ENCODE assay signal across 9 cellular contexts in genomic region chr5:36657563-36657995, GRCh38. TPM values are rescaled to one million over a fixed set of nuclear protein-coding genes. Genes with fewer than 3 reads are reported as not detected.
A peak's percentile ranks its signal among the peaks of the same experiment; 100 is the strongest.
DNase-seq lines count a peak whose midpoint lies in the region; ATAC-seq and TF ChIP-seq lines count a peak whose summit lies in the region.
"Had no signal": no experiment of that assay in that cellular context is flagged by ENCODE, and none has a peak within 500 bp of the region (broad histone marks: within the 10 kb centered on the region; RNA-seq: fewer than 3 reads in every experiment).

No MANE protein-coding gene starts in this region.

- H3K9me3 ChIP-seq in A673 (ENCODE audit: low read depth, low read length, poor library complexity, severe bottlenecking), result no peaks in the 10 kb centered on the region
- no peaks in the 10 kb centered on the region for H3K9me3 ChIP-seq in MG63
- peaks cover 0 to 2% of the 10 kb centered on the region in 2 donors for H3K9me3 ChIP-seq in lung (ENCODE audit: control insufficient read depth in 2 of 2, insufficient read depth in 1 of 2, low read length in 1 of 2)

- BruUV-seq in A673 (replicated peaks; lab: Mats Ljungman, UMichigan), result no TSS peak

- peaks cover 44% of the 10 kb centered on the region for H3K4me1 ChIP-seq in A673 (ENCODE audit: insufficient read depth, low read length, poor library complexity, severe bottlenecking)
- H3K4me1 ChIP-seq in lung (ENCODE audit: control insufficient read depth in 2 of 2, insufficient read depth in 2 of 2, low read length in 2 of 2), result peaks cover 2 to 15% of the 10 kb centered on the region in 2 donors

- POLR2A ChIA-PET in A673 (lab: Charles Lee; ENCODE audit: low non-redundant PET), result no interaction called here

- H3K27ac ChIP-seq in A673 (ENCODE audit: low read depth, low read length, poor library complexity, severe bottlenecking), result peak overlapping the region; percentile 76
- H3K27ac ChIP-seq in lung (ENCODE audit: low read depth in 1 of 2, low read length in 1 of 2), result peak overlapping the region; percentile 75 to 93

- no peak overlapping the region for H3K4me3 ChIP-seq in A673 (ENCODE audit: low read depth, low read length, poor library complexity, severe bottlenecking)
- H3K4me3 ChIP-seq in MG63, result no peak overlapping the region
- H3K4me3 ChIP-seq in cardiac fibroblast (replicated peaks in 1 of 2; ENCODE audit: low read depth in 2 of 2, low read length in 2 of 2), result no peak overlapping the region
- no peak overlapping the region for H3K4me3 ChIP-seq in lung

- DNase-seq in A673 (ENCODE audit: low spot score) (peak; percentile 95), MG63 (peak; percentile 85), cardiac fibroblast (ENCODE audit: low read depth in 2 of 2) (peak; percentile 99 to 100), lung (ENCODE audit: low spot score) (peak; percentile 78), NCI-H2171 (lab: John Stamatoyannopoulos, UW) (no peak)
- no peak for DNase-seq in stimulated activated CD4-positive, alpha-beta T cell treated with anti-CD3 and anti-CD28 coated beads, Interleukin-1b, Interleukin-23, amount 100 ng/mL, for 48 hours
- DNase-seq: DND-41 had no signal

- WGBS in lung, 2 donors, result 2 to 9% methylated on average over 5 of the region's 5 CpGs

- no peaks in the 10 kb centered on the region for H3K27me3 ChIP-seq in A673 (replicated peaks; ENCODE audit: insufficient read depth, low read depth, low read length, poor library complexity)
- H3K27me3 ChIP-seq in MG63, result no peaks in the 10 kb centered on the region
- no peaks in the 10 kb centered on the region for H3K27me3 ChIP-seq in lung (ENCODE audit: control insufficient read depth, insufficient read depth)

- intact Hi-C loops in A673 (cut with micrococcal nuclease; ENCODE audit: unreplicated experiment), result no loop called here

- no peaks in the 10 kb centered on the region for H3K36me3 ChIP-seq in A673 (ENCODE audit: insufficient read depth, low read length, poor library complexity, severe bottlenecking)
- no peaks in the 10 kb centered on the region; the same call in 1 of the 2 replicates for H3K36me3 ChIP-seq in MG63
- peaks cover 0 to 2% of the 10 kb centered on the region in 2 donors for H3K36me3 ChIP-seq in lung (ENCODE audit: control insufficient read depth in 2 of 2, insufficient read depth in 2 of 2, low read length in 2 of 2)

- ATAC-seq in lung (ENCODE audit: insufficient read depth, low FRiP score), result peak; percentile 91
- ATAC-seq in HG03095 (IDR thresholded peaks at IDR 0.05; ENCODE audit: unreplicated experiment), result no peak
- ATAC-seq in GM18511 (IDR thresholded peaks at IDR 0.05; ENCODE audit: unreplicated experiment), result no peak

- CTCF ChIA-PET in A673 (lab: Charles Lee), result no interaction called here

- TF ChIP-seq CTCF in A673 (conservative IDR thresholded peaks at IDR 0.05; ENCODE audit: low read depth, low read length) (no peak), cardiac fibroblast (IDR thresholded peaks at IDR 0.05; ENCODE audit: low read depth, low read length) (no peak), lung (IDR thresholded peaks at IDR 0.05; ENCODE audit: control extremely low read depth, extremely low read depth) (no peak)

RNA-seq across cellular contexts. Expression of gene SLC1A3, which starts 51.2 kb away (rescaled TPM):
- 20.5 and 28.9 TPM in 2 replicates for total RNA-seq in A673 (2021)
- total RNA-seq in MG63 (2014; rRNA removed; shearing (Covaris generic); ENCODE audit: low replicate concordance), result 0.03 and 0.37 TPM in 2 replicates
- 10 to 100 TPM; 21.0 to 35.5 TPM for total RNA-seq in lung
- polyA plus RNA-seq in lung, result 10 to 100 TPM in 1 of 2 donors, 1 to 10 TPM in 1; 3.4 to 47.6 TPM

Comparison
In these comparisons a context has a peak if more than half of its experiments do, and no peak if none do; other contexts are left out.
1. DNase-seq: peak in A673 (single experiment), MG63 (single experiment), cardiac fibroblast (2 of 2) and lung (single experiment); none in NCI-H2171 (single experiment) and stimulated activated CD4-positive, alpha-beta T cell treated with anti-CD3 and anti-CD28 coated beads, Interleukin-1b, Interleukin-23, amount 100 ng/mL, for 48 hours (single experiment).
2. RNA of gene SLC1A3, which starts 51.2 kb away (total RNA-seq): 21.0 to 35.5 TPM in lung and 20.5 to 28.9 TPM in A673; 0.03 to 0.37 TPM in MG63; every median in the first group is over 10 times any median in the second.